8 cellular contexts compared by ENCODE assay signal in the genomic region with DNA sequence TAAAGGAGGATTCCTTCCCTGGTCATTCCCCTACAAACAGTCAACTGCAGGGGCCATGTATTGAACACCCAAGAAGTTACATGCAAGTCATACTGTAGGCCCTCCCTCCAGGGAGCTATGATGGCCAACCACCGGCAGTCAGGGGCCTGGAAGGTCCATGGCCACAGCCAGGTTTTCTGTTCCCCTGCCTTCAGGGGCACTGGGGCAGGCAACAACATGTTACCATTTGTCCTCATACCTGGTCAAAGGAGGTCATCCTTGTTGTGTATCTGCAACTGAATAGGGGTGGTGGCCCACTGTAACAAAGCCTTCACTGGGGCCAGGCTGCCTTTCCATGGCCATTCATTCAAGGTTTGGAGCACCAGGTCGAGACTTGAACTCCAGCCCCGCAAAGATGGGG.
"Had no signal": no experiment of that assay in that cellular context is flagged by ENCODE, and none has a peak within 500 bp of the region (broad histone marks: within the 10 kb centered on the region; RNA-seq: fewer than 3 reads in every experiment).

No MANE protein-coding gene starts in this region.

- ATAC-seq: GM12878 had no signal

- H3K4me3 ChIP-seq: GM12878 had no signal

- FAIRE-seq: G401.6, GM12878, GM12891, GM12892, GM18507, GM19239 had no signal

- DNase-seq: GDM1, GF-D8 had no signal
